9 cellular contexts compared by ENCODE assay signal in the genomic region with DNA sequence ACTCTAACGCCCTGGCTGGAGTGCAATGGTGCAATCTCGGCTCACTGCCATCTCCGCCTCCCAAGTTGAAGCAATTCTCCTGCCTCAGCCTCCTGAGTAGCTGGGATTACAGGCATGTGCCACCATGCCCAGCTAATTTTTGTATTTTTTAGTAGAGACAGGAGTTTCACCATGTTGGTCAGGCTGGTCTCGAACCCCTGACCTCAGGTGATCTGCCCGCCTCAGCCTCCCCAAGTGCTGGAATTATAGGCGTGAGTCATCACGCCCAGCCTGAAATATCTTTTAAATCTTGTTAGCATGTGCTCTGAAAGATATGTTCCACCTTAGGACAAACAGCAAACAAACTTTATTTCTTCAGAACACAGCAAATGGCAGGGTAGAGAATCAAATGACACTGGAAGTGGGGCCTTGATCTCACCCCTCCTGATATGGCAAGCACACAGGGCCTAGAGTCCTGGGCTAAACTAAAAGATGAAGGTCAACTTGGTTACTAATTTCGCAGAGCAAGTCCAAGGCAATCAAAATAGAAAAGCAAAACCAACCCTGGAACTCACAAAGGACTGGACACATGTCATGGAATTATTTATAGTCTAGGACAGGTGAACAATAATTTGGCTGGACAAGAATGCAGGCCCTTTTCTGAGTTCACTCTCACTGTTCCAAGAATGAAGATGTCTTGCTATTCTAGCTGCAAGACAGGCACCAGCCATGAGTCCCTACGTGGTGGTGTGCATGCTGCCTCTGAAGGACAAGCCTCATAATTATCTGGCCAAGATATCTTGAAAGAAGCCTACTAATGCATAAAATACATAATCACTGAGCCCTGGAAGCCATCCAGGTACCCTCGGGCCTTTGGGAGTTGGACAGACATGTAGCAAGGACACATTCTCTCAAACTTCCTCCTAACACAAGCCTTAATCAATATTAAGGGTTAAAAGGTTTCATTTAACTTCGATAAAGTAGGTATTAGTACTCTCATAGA. TPM values are rescaled to one million over a fixed set of nuclear protein-coding genes. Genes with fewer than 3 reads are reported as not detected.
A peak's percentile ranks its signal among the peaks of the same experiment; 100 is the strongest.
DNase-seq lines count a peak whose midpoint lies in the region; ATAC-seq, FAIRE-seq and TF ChIP-seq lines count a peak whose summit lies in the region.
"Had no signal": no experiment of that assay in that cellular context is flagged by ENCODE, and none has a peak within 500 bp of the region (broad histone marks: within the 10 kb centered on the region; RNA-seq: fewer than 3 reads in every experiment).

No MANE protein-coding gene starts in this region.

- peak overlapping the region; percentile 49; the same call in 1 of the 2 replicates for H3K4me2 ChIP-seq in BLaER1

- POLR2A ChIA-PET in naive thymus-derived CD8-positive, alpha-beta T cell (lab: Charles Lee), result no interaction called here

- no peaks in the 10 kb centered on the region for H3K36me3 Mint-ChIP-seq in IgD-negative memory B cell
- H3K36me3 Mint-ChIP-seq in central memory CD8-positive, alpha-beta T cell (ENCODE audit: insufficient read depth), result peaks cover 3% of the 10 kb centered on the region
- H3K36me3 Mint-ChIP-seq in naive thymus-derived CD8-positive, alpha-beta T cell, result peaks cover 0 to under 1% (median under 1%) of the 10 kb centered on the region in 3 donors

- H3K27me3 ChIP-seq in BLaER1, result no peaks in the 10 kb centered on the region
- H3K27me3 ChIP-seq: tibial nerve had no signal

- TF ChIP-seq POLR2A in GM12892 (IDR thresholded peaks at IDR 0.05; ENCODE audit: low read depth, low read length), result no peak

- H3K4me3 Mint-ChIP-seq in IgD-negative memory B cell, result peak overlapping the region in 2 of 4 donors; percentile 61 to 79
- H3K4me3 Mint-ChIP-seq in central memory CD8-positive, alpha-beta T cell, result peak overlapping the region; percentile 63
- H3K4me3 Mint-ChIP-seq in naive thymus-derived CD8-positive, alpha-beta T cell, result peak overlapping the region in 1 of 10 donors; percentile 6

- DNase-seq in central memory CD8-positive, alpha-beta T cell (ENCODE audit: low spot score in 2 of 2), result no peak
- DNase-seq in myocyte (ENCODE audit: low read depth) (peak; percentile 80), GM12892 (ENCODE audit: insufficient read length) (no peak)
- DNase-seq in naive thymus-derived CD8-positive, alpha-beta T cell, result no peak

- peaks cover 35 to 45% (median 39%) of the 10 kb centered on the region in 3 donors for H3K4me1 Mint-ChIP-seq in IgD-negative memory B cell
- H3K4me1 Mint-ChIP-seq in central memory CD8-positive, alpha-beta T cell, result peaks cover 83% of the 10 kb centered on the region
- peaks cover 27 to 76% (median 49%) of the 10 kb centered on the region in 4 donors for H3K4me1 Mint-ChIP-seq in naive thymus-derived CD8-positive, alpha-beta T cell

- no peak overlapping the region for H3K27ac ChIP-seq in BLaER1

- no peak overlapping the region for H3K9ac ChIP-seq in BLaER1

- no peaks in the 10 kb centered on the region for H3K9me3 Mint-ChIP-seq in IgD-negative memory B cell
- H3K9me3 Mint-ChIP-seq in central memory CD8-positive, alpha-beta T cell, result no peaks in the 10 kb centered on the region
- no peaks in the 10 kb centered on the region for H3K9me3 Mint-ChIP-seq in naive thymus-derived CD8-positive, alpha-beta T cell

- no peaks in the 10 kb centered on the region for H3K9me3 ChIP-seq in BLaER1
- H3K9me3 ChIP-seq: tibial nerve had no signal

- no peaks in the 10 kb centered on the region for H3K27me3 Mint-ChIP-seq in IgD-negative memory B cell
- no peaks in the 10 kb centered on the region for H3K27me3 Mint-ChIP-seq in central memory CD8-positive, alpha-beta T cell
- H3K27me3 Mint-ChIP-seq in naive thymus-derived CD8-positive, alpha-beta T cell, result no peaks in the 10 kb centered on the region

- no peak for ATAC-seq in central memory CD8-positive, alpha-beta T cell (replicated peaks; ENCODE audit: extremely low read depth, poor library complexity, severe bottlenecking)
- no peak for ATAC-seq in GM21360 (IDR thresholded peaks at IDR 0.05; ENCODE audit: unreplicated experiment)
- no peak for ATAC-seq in naive thymus-derived CD8-positive, alpha-beta T cell
- ATAC-seq in GM19452 (IDR thresholded peaks at IDR 0.05; ENCODE audit: unreplicated experiment), result no peak

- H3K4me3 ChIP-seq in BLaER1, result no peak overlapping the region
- H3K4me3 ChIP-seq: tibial nerve had no signal

- FAIRE-seq in GM12892 (lab: Jason Lieb, UNC), result no peak

- H3K4me1 ChIP-seq in BLaER1, result peaks cover 31% of the 10 kb centered on the region

- H3K36me3 ChIP-seq in BLaER1, result peaks cover 12% of the 10 kb centered on the region

- H4K20me1 ChIP-seq in BLaER1, result peaks cover 98% of the 10 kb centered on the region

- peak overlapping the region in 2 of 3 donors; percentile 30 to 77 for H3K27ac Mint-ChIP-seq in IgD-negative memory B cell
- peak overlapping the region; percentile 91 for H3K27ac Mint-ChIP-seq in central memory CD8-positive, alpha-beta T cell (ENCODE audit: low read depth)
- peak overlapping the region in 4 of 10 donors; percentile 24 to 89 (median 77) for H3K27ac Mint-ChIP-seq in naive thymus-derived CD8-positive, alpha-beta T cell

RNA-seq across cellular contexts. Expression of a gene that starts 35.6 kb away (rescaled TPM):
- 0.48 TPM for polyA plus RNA-seq in IgD-negative memory B cell
- 35.8 and 37.3 TPM in 2 replicates for total RNA-seq in myocyte
- 28.1 TPM for polyA plus RNA-seq in myocyte (2012)
- 1 to 10 TPM; 6.0 to 6.8 TPM for total RNA-seq in naive thymus-derived CD8-positive, alpha-beta T cell
- 1 to 10 TPM in 1 of 3 donors, under 1 TPM in 2; 0.34 to 1.4 (median 0.73) TPM for polyA plus RNA-seq in naive thymus-derived CD8-positive, alpha-beta T cell
- polyA plus RNA-seq in GM12892 (2012; ENCODE audit: missing spikeins), result 19.3 TPM
